In genomic region chr10:53597835-53598251, GRCh38 we compare ENCODE assay signal across 21 cellular contexts.
DNase-seq lines count a peak whose midpoint lies in the region; ATAC-seq and TF ChIP-seq lines count a peak whose summit lies in the region.
"Had no signal": no experiment of that assay in that cellular context is flagged by ENCODE, and none has a peak within 500 bp of the region (broad histone marks: within the 10 kb centered on the region; RNA-seq: fewer than 3 reads in every experiment).

No MANE protein-coding gene starts in this region.

- H3K18ac ChIP-seq in H9 (ENCODE audit: insufficient read length, low read depth, low read length) = no peak overlapping the region

- H4K5ac ChIP-seq in H9 (ENCODE audit: insufficient read length, low read depth, low read length) = no peak overlapping the region

- no peak overlapping the region for H3K14ac ChIP-seq in H9 (ENCODE audit: insufficient read depth, low read length)

- no peaks in the 10 kb centered on the region for H3K79me2 ChIP-seq in H9 (ENCODE audit: insufficient read depth, low read length)

- no peak overlapping the region for H2BK5ac ChIP-seq in H9 (ENCODE audit: insufficient read length, low read length)

- no peaks in the 10 kb centered on the region for H3K27me3 Mint-ChIP-seq in H9 (ENCODE audit: low read depth)
- H3K27me3 Mint-ChIP-seq: activated B cell treated with CpG ODN at 0.5 μM for 24 hours; B cell; dendritic cell treated with granulocyte-macrophage colony-stimulating factor and Interleukin-4, amounts not matched to agents 40 ng/mL and 50 ng/mL, for 4 days had no signal

- no peak overlapping the region for H3K4me3 ChIP-seq in astrocyte of the spinal cord (ENCODE audit: low read depth, low read length)
- H3K4me3 ChIP-seq in neuron (ENCODE audit: low read length) = no peak overlapping the region
- H3K4me3 ChIP-seq: left lung, prostate gland, upper lobe of left lung had no signal

- no peak overlapping the region for H2BK15ac ChIP-seq in H9 (ENCODE audit: low read depth, low read length)

- H3K27me3 ChIP-seq in H9 (ENCODE audit: insufficient read depth, low read length) (0 out of 2 replicates have a peak, but pooled peaks cover 2% of the 10 kb centered on the region), neuron (ENCODE audit: insufficient read depth, low read length) (no peaks in the 10 kb centered on the region)
- H3K27me3 ChIP-seq: left lung, upper lobe of left lung had no signal

- H3T11ph ChIP-seq in H9 (ENCODE audit: low read length) = no peak overlapping the region

- H3K4me1 Mint-ChIP-seq in H9 = peaks cover 41 to 42% of the 10 kb centered on the region in 2 experiments
- H3K4me1 Mint-ChIP-seq: activated B cell treated with CpG ODN at 0.5 μM for 24 hours, B cell had no signal

- peaks cover 13 to 19% of the 10 kb centered on the region in 2 experiments for H3K9me3 Mint-ChIP-seq in H9
- H3K9me3 Mint-ChIP-seq: activated B cell treated with CpG ODN at 0.5 μM for 24 hours had no signal

- H3K27ac ChIP-seq in H9 (ENCODE audit: insufficient read length, low read depth, low read length) = peak overlapping the region; percentile 95
- H3K27ac ChIP-seq: left lung, prostate gland, upper lobe of left lung had no signal

- in situ Hi-C loops in astrocyte of the spinal cord (cut with HindIII; ENCODE audit: low sequenced_read_pairs) = no loop called here

- no peak overlapping the region for H2BK12ac ChIP-seq in H9 (ENCODE audit: insufficient read length, low read depth, low read length)

- DNase-seq in H9 (no peak), astrocyte of the spinal cord (ENCODE audit: low read depth, low spot score) (peak; percentile 39), iPS-NIHi7 (ENCODE audit: extremely low spot score) (peak; percentile 15), dermis blood vessel endothelial cell (no peak)
- DNase-seq: activated B cell treated with CpG ODN at 0.5 μM for 24 hours; activated naive CD4-positive, alpha-beta T cell treated with anti-CD3 and anti-CD28 coated beads for 36 hours; DMS79; left lung; NCI-H1417; NCI-H446; NCI-H82; stimulated activated CD4-positive, alpha-beta T cell treated with anti-CD3 and anti-CD28 coated beads, Interleukin-2, amount 100 ng/mL, for 24 hours; T-helper 9 cell; upper lobe of left lung had no signal

- no peaks in the 10 kb centered on the region for H3K79me1 ChIP-seq in H9 (ENCODE audit: insufficient read depth, low read depth, low read length, poor library complexity, severe bottlenecking)

- no peak overlapping the region for H3K9ac ChIP-seq in H9 (ENCODE audit: extremely low read depth, insufficient read length, low read length)

- H3K56ac ChIP-seq in H9 (ENCODE audit: insufficient read length, low read depth, low read length) = no peak overlapping the region

- H3K9me3 ChIP-seq in H9 (ENCODE audit: control insufficient read depth, low read depth, low read length) = no peaks in the 10 kb centered on the region
- no peaks in the 10 kb centered on the region for H3K9me3 ChIP-seq in neuron (ENCODE audit: low read length)
- H3K9me3 ChIP-seq: left lung, prostate gland, upper lobe of left lung had no signal

- H3K4ac ChIP-seq in H9 (ENCODE audit: low read depth, low read length) = no peak overlapping the region

- no peaks in the 10 kb centered on the region for H3K36me3 ChIP-seq in neuron (ENCODE audit: insufficient read depth, low read length)
- H3K36me3 ChIP-seq: left lung, prostate gland, upper lobe of left lung had no signal

- no peak overlapping the region for H3K4me2 ChIP-seq in H9 (ENCODE audit: insufficient read depth, insufficient read length, low read length)

- H2AK5ac ChIP-seq in H9 (ENCODE audit: insufficient read length, low read length) = no peak overlapping the region

- H3K27ac Mint-ChIP-seq in H9 = peak overlapping the region; percentile 99 to 100 (median 99)
- H3K27ac Mint-ChIP-seq: activated B cell treated with CpG ODN at 0.5 μM for 24 hours; activated naive CD4-positive, alpha-beta T cell treated with anti-CD3 and anti-CD28 coated beads for 36 hours; B cell; dendritic cell treated with granulocyte-macrophage colony-stimulating factor and Interleukin-4, amounts not matched to agents 40 ng/mL and 50 ng/mL, for 4 days had no signal

- TF ChIP-seq CTCF in H9 (conservative IDR thresholded peaks at IDR 0.05) (no peak), astrocyte of the spinal cord (IDR thresholded peaks at IDR 0.05; ENCODE audit: low read depth, low read length) (no peak)

- no peak overlapping the region for H2BK20ac ChIP-seq in H9 (ENCODE audit: low read depth, low read length, poor library complexity, severe bottlenecking)

- no peaks in the 10 kb centered on the region for H4K20me1 ChIP-seq in H9 (ENCODE audit: control insufficient read depth, insufficient read depth, insufficient read length)

- no peak overlapping the region for H4K91ac ChIP-seq in H9 (ENCODE audit: insufficient read length, low read depth, low read length)

- H4K8ac ChIP-seq in H9 (replicated peaks; ENCODE audit: insufficient read length, low read depth, low read length) = no peak overlapping the region

- H2BK120ac ChIP-seq in H9 (ENCODE audit: low read depth, low read length, poor library complexity, severe bottlenecking) = no peak overlapping the region

- H3K36me3 Mint-ChIP-seq in H9 (ENCODE audit: insufficient read depth in 1 of 3, low read depth in 3 of 3) = peaks cover 10 to 23% (median 20%) of the 10 kb centered on the region in 3 experiments

- no CpG with 5 or more reads among the region's 2 CpGs for WGBS in H9 (ENCODE audit: extremely low coverage, insufficient read length, low lambda C conversion rate)

- H3K4me3 Mint-ChIP-seq in H9 = no peak overlapping the region
- H3K4me3 Mint-ChIP-seq: activated B cell treated with CpG ODN at 0.5 μM for 24 hours; activated naive CD4-positive, alpha-beta T cell treated with anti-CD3 and anti-CD28 coated beads for 36 hours; B cell; dendritic cell treated with granulocyte-macrophage colony-stimulating factor and Interleukin-4, amounts not matched to agents 40 ng/mL and 50 ng/mL, for 4 days had no signal

- H3K4me1 ChIP-seq in H9 (ENCODE audit: insufficient read depth, low read length) (peaks cover 3% of the 10 kb centered on the region; the same call in 1 of the 2 replicates), neuron (ENCODE audit: insufficient read depth, low read length) (peaks cover 21% of the 10 kb centered on the region)
- H3K4me1 ChIP-seq: left lung, prostate gland, upper lobe of left lung had no signal

- ATAC-seq in GM21423 (IDR thresholded peaks at IDR 0.05; ENCODE audit: unreplicated experiment) (no peak), HG03025 (IDR thresholded peaks at IDR 0.05; ENCODE audit: low FRiP score, unreplicated experiment) (no peak), HG02610 (IDR thresholded peaks at IDR 0.05; ENCODE audit: unreplicated experiment) (no peak)
- ATAC-seq: left lung had no signal

- no peak overlapping the region for H3K23ac ChIP-seq in H9 (ENCODE audit: insufficient read length, low read depth, low read length)

- no peaks in the 10 kb centered on the region for H3K23me2 ChIP-seq in H9 (ENCODE audit: insufficient read length, low read depth, low read length, poor library complexity, severe bottlenecking)

- H2AFZ ChIP-seq in H9 (ENCODE audit: low read length) (no peak overlapping the region), neuron (ENCODE audit: low read depth, low read length) (peak overlapping the region; percentile 78)

Comparison
In these comparisons a context has a peak if more than half of its experiments do, and no peak if none do; other contexts are left out.
1. DNase-seq: peak in astrocyte of the spinal cord (single experiment) and iPS-NIHi7 (single experiment); none in H9 (single experiment) and dermis blood vessel endothelial cell (single experiment).